8 cellular contexts compared by ENCODE assay signal in genomic region chr7:102395620-102395957, GRCh38. TPM values are rescaled to one million over a fixed set of nuclear protein-coding genes. Genes with fewer than 3 reads are reported as not detected.
DNase-seq lines count a peak whose midpoint lies in the region; ATAC-seq and FAIRE-seq lines count a peak whose summit lies in the region.

No MANE protein-coding gene starts in this region.

- H3K4me1 Mint-ChIP-seq in CD4-positive, CD25-positive, alpha-beta regulatory T cell = peaks cover 6 to 29% (median 17%) of the 10 kb centered on the region in 4 donors

- no peak for DNase-seq in CD4-positive, CD25-positive, alpha-beta regulatory T cell
- no peak for DNase-seq in left lobe of liver (ENCODE audit: low spot score)
- DNase-seq in NCI-H1436 (lab: John Stamatoyannopoulos, UW) = no peak
- no peak for DNase-seq in urothelium cell line (ENCODE audit: low spot score)

- H3K27ac Mint-ChIP-seq in CD4-positive, CD25-positive, alpha-beta regulatory T cell = peak overlapping the region; percentile 94 to 98 (median 96)

- peak; percentile 0 to 2 for ATAC-seq in CD4-positive, CD25-positive, alpha-beta regulatory T cell (ENCODE audit: low read depth in 2 of 2)
- peak; percentile 5 for ATAC-seq in HG03045 (IDR thresholded peaks at IDR 0.05; ENCODE audit: unreplicated experiment)
- ATAC-seq in left lobe of liver = peak; percentile 21
- ATAC-seq in HG03378 (IDR thresholded peaks at IDR 0.05; ENCODE audit: unreplicated experiment) = no peak

- H3K27ac ChIP-seq in CD4-positive, CD25-positive, alpha-beta regulatory T cell (ENCODE audit: insufficient read depth, low read length, poor library complexity, severe bottlenecking) = peak overlapping the region; percentile 85
- peak overlapping the region; percentile 94 for H3K27ac ChIP-seq in angular gyrus (ENCODE audit: low read depth, low read length)
- H3K27ac ChIP-seq in thymus (ENCODE audit: low read depth) = peak overlapping the region; percentile 88

- H3K27me3 Mint-ChIP-seq in CD4-positive, CD25-positive, alpha-beta regulatory T cell = no peaks in the 10 kb centered on the region

- WGBS in thymus = 28% methylated on average over 10 of the region's 10 CpGs

- no peak for FAIRE-seq in urothelium cell line (lab: Jason Lieb, UNC)

- H3K27me3 ChIP-seq in CD4-positive, CD25-positive, alpha-beta regulatory T cell (ENCODE audit: control insufficient read depth, insufficient read depth, low read length) = no peaks in the 10 kb centered on the region
- no peaks in the 10 kb centered on the region for H3K27me3 ChIP-seq in thymus (ENCODE audit: control insufficient read depth, insufficient read depth)

- peaks cover 6% of the 10 kb centered on the region for H3K36me3 Mint-ChIP-seq in CD4-positive, CD25-positive, alpha-beta regulatory T cell

- H3K4me3 Mint-ChIP-seq in CD4-positive, CD25-positive, alpha-beta regulatory T cell = peak overlapping the region; percentile 91 to 99 (median 98)

- H3K4me3 ChIP-seq in CD4-positive, CD25-positive, alpha-beta regulatory T cell (ENCODE audit: low read depth, low read length) = peak overlapping the region; percentile 83
- H3K4me3 ChIP-seq in thymus (ENCODE audit: low read length) = peak overlapping the region; percentile 73

- no peaks in the 10 kb centered on the region for H3K9me3 Mint-ChIP-seq in CD4-positive, CD25-positive, alpha-beta regulatory T cell

- H3K4me1 ChIP-seq in CD4-positive, CD25-positive, alpha-beta regulatory T cell (ENCODE audit: control insufficient read depth, insufficient read depth, low read length, poor library complexity, severe bottlenecking) = peaks cover 18% of the 10 kb centered on the region
- peaks cover 9% of the 10 kb centered on the region for H3K4me1 ChIP-seq in thymus (ENCODE audit: control insufficient read depth, insufficient read depth, low read length)

- peaks cover 17% of the 10 kb centered on the region for H3K36me3 ChIP-seq in CD4-positive, CD25-positive, alpha-beta regulatory T cell (ENCODE audit: control insufficient read depth, insufficient read depth, low read length)
- peaks cover 19% of the 10 kb centered on the region for H3K36me3 ChIP-seq in thymus (ENCODE audit: control insufficient read depth, insufficient read depth)

- no peaks in the 10 kb centered on the region for H3K9me3 ChIP-seq in CD4-positive, CD25-positive, alpha-beta regulatory T cell (ENCODE audit: control insufficient read depth in 2 of 2, low read length in 2 of 2)
- H3K9me3 ChIP-seq in thymus (ENCODE audit: control insufficient read depth) = no peaks in the 10 kb centered on the region

RNA-seq across cellular contexts. Expression of gene PRKRIP1, which starts 0.6 kb away (rescaled TPM):
- total RNA-seq in CD4-positive, CD25-positive, alpha-beta regulatory T cell = 47.7 TPM
- polyA plus RNA-seq in CD4-positive, CD25-positive, alpha-beta regulatory T cell = 10 to 100 TPM; 12.3 to 15.5 (median 14.8) TPM
- total RNA-seq in left lobe of liver = 10.8 TPM
- 54.4 TPM for polyA plus RNA-seq in thymus

RNA-seq across cellular contexts. Expression of gene ORAI2, which starts 37.8 kb away (rescaled TPM):
- total RNA-seq in CD4-positive, CD25-positive, alpha-beta regulatory T cell = 14.6 TPM
- 10 to 100 TPM; 15.8 to 26.6 (median 17.7) TPM for polyA plus RNA-seq in CD4-positive, CD25-positive, alpha-beta regulatory T cell
- total RNA-seq in left lobe of liver = 1.9 TPM
- polyA plus RNA-seq in thymus = 11.6 TPM

RNA-seq across cellular contexts. Expression of gene SPDYE6, which starts 39.3 kb away (rescaled TPM):
- total RNA-seq in CD4-positive, CD25-positive, alpha-beta regulatory T cell = not detected
- under 1 TPM in 2 of 4 donors, not detected in 2; 0.16 to 0.22 TPM for polyA plus RNA-seq in CD4-positive, CD25-positive, alpha-beta regulatory T cell
- not detected for total RNA-seq in left lobe of liver
- 0.16 TPM for polyA plus RNA-seq in thymus
